ENCODE assay signal across 22 cellular contexts in the genomic region with DNA sequence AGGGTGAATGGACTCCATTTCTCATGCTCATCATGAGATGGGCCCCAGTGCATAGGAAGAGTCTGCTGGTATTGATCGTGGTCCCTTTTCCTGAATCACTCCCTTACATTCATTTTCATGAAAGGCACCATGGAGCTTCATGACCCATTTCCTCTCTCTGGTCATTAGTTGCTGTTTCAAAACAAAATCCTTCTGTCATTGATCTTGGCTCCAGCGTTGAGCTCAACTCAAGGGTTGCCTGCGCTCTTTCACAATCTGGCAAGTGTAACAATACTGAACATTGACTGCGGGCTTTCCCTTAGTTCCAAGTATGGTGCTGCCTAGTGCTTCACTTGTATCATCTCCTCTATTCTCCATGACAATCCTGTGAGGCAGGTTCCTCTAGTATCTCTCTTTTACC.
"Had no signal": no experiment of that assay in that cellular context is flagged by ENCODE, and none has a peak within 500 bp of the region (broad histone marks: within the 10 kb centered on the region; RNA-seq: fewer than 3 reads in every experiment).

No MANE protein-coding gene starts in this region.

- H3K27me3 ChIP-seq: colonic mucosa, dorsolateral prefrontal cortex, esophagus muscularis mucosa, esophagus squamous epithelium, foreskin keratinocyte, gastrocnemius medialis, gastroesophageal sphincter, heart left ventricle, heart right ventricle, hepatocyte had no signal

- H3K4me1 ChIP-seq: colonic mucosa, esophagus muscularis mucosa, foreskin keratinocyte, gastrocnemius medialis, gastroesophageal sphincter, heart left ventricle, heart right ventricle had no signal

- H3K27ac ChIP-seq: colonic mucosa, coronary artery, dorsolateral prefrontal cortex, epithelial cell of prostate, esophagus muscularis mucosa, esophagus squamous epithelium, foreskin keratinocyte, gastrocnemius medialis, gastroesophageal sphincter, heart left ventricle, heart right ventricle had no signal

- H3K36me3 ChIP-seq: colonic mucosa, esophagus muscularis mucosa, esophagus squamous epithelium, gastrocnemius medialis, gastroesophageal sphincter, heart left ventricle, heart right ventricle had no signal

- DNase-seq: colonic mucosa; cortex of kidney; dermis blood vessel endothelial cell; dorsolateral prefrontal cortex; effector CD4-positive, alpha-beta T cell; effector memory CD4-positive, alpha-beta T cell; effector memory CD8-positive, alpha-beta T cell; endodermal cell; erythroblast; esophagus squamous epithelium; foreskin fibroblast; foreskin keratinocyte; gastrocnemius medialis; glutamatergic neuron; heart left ventricle; heart right ventricle had no signal

- H3K4me3 ChIP-seq: colonic mucosa, coronary artery, dorsolateral prefrontal cortex, esophagus muscularis mucosa, esophagus squamous epithelium, gastrocnemius medialis, gastroesophageal sphincter, heart left ventricle, heart right ventricle, hepatocyte had no signal

- H3K4me2 ChIP-seq: hepatocyte had no signal

- ATAC-seq: effector memory CD8-positive, alpha-beta T cell; esophagus mucosa; foreskin keratinocyte; gastrocnemius medialis; gastroesophageal sphincter; heart left ventricle; heart right ventricle had no signal

- H3K9me3 ChIP-seq: colonic mucosa, esophagus muscularis mucosa, esophagus squamous epithelium, gastrocnemius medialis, gastroesophageal sphincter, heart left ventricle, heart right ventricle had no signal
